11 cellular contexts compared by ENCODE assay signal in genomic region chr1:153526132-153526543, GRCh38. TPM values are rescaled to one million over a fixed set of nuclear protein-coding genes. Genes with fewer than 3 reads are reported as not detected.
DNase-seq lines count a peak whose midpoint lies in the region; ATAC-seq and TF ChIP-seq lines count a peak whose summit lies in the region.
"Had no signal": no experiment of that assay in that cellular context is flagged by ENCODE, and none has a peak within 500 bp of the region (broad histone marks: within the 10 kb centered on the region; RNA-seq: fewer than 3 reads in every experiment).

No MANE protein-coding gene starts in this region.

- no peak overlapping the region for H3K4me3 Mint-ChIP-seq in glutamatergic neuron (ENCODE audit: unreplicated experiment)
- H3K4me3 Mint-ChIP-seq: naive thymus-derived CD8-positive, alpha-beta T cell had no signal

- H3K36me3 Mint-ChIP-seq in glutamatergic neuron (ENCODE audit: unreplicated experiment), result no peaks in the 10 kb centered on the region
- H3K36me3 Mint-ChIP-seq: naive thymus-derived CD8-positive, alpha-beta T cell had no signal

- peaks cover 7% of the 10 kb centered on the region for H3K27me3 Mint-ChIP-seq in glutamatergic neuron (ENCODE audit: unreplicated experiment)
- H3K27me3 Mint-ChIP-seq: naive thymus-derived CD8-positive, alpha-beta T cell had no signal

- peak overlapping the region; percentile 54 for H3K27ac Mint-ChIP-seq in glutamatergic neuron (ENCODE audit: unreplicated experiment)

- peak; percentile 17 for DNase-seq in activated effector memory CD4-positive, alpha-beta T cell treated with anti-CD3 and anti-CD28 coated beads, Interleukin-2, amount 50 U/mL, for 16 hours
- no peak for DNase-seq in activated effector memory CD4-positive, alpha-beta T cell treated with Interleukin-2 at 50 U/mL for 16 hours
- DNase-seq in glutamatergic neuron (no peak), ureter (ENCODE audit: low spot score) (peak; percentile 75), GF-D8 (lab: John Stamatoyannopoulos, UW) (no peak)
- DNase-seq: EL; Karpas-422; naive thymus-derived CD8-positive, alpha-beta T cell had no signal

- no peaks in the 10 kb centered on the region for H3K9me3 Mint-ChIP-seq in glutamatergic neuron (ENCODE audit: unreplicated experiment)
- H3K9me3 Mint-ChIP-seq: naive thymus-derived CD8-positive, alpha-beta T cell had no signal

- peaks cover 18% of the 10 kb centered on the region for H3K4me1 Mint-ChIP-seq in glutamatergic neuron (ENCODE audit: low read depth, unreplicated experiment)

- ATAC-seq in SK-N-SH treated with all-trans-retinoic acid at 6 μM for 48 hours (peak; percentile 57), HG03521 (IDR thresholded peaks at IDR 0.05; ENCODE audit: unreplicated experiment) (no peak), HG03097 (IDR thresholded peaks at IDR 0.05; ENCODE audit: low FRiP score, unreplicated experiment) (no peak)
- ATAC-seq: naive thymus-derived CD8-positive, alpha-beta T cell had no signal

- TF ChIP-seq CTCF in glutamatergic neuron (IDR thresholded peaks at IDR 0.05; ENCODE audit: partially characterized antibody, unreplicated experiment), result no peak

TF ChIP-seq in SK-N-SH treated with all-trans-retinoic acid at 6 μM for 48 hours, 23 proteins besides CTCF, POLR2A, EP300 and RAD21:
- TF ChIP-seq CREB5 (CRISPR knock-in tag; IDR thresholded peaks at IDR 0.05; ENCODE audit: low read depth), result no peak
- no peak for TF ChIP-seq ARNTL (CRISPR knock-in tag; IDR thresholded peaks at IDR 0.05; ENCODE audit: borderline replicate concordance, low read depth)
- TF ChIP-seq PATZ1 (CRISPR knock-in tag; IDR thresholded peaks at IDR 0.05; ENCODE audit: borderline replicate concordance), result no peak
- no peak for TF ChIP-seq ZC3H10 (CRISPR knock-in tag; IDR thresholded peaks at IDR 0.05)

RNA-seq across cellular contexts. Expression of gene S100A6, which starts 9.7 kb away (rescaled TPM):
- total RNA-seq in glutamatergic neuron (ENCODE audit: unreplicated experiment) (41.9 TPM), ureter (1,381 TPM)

RNA-seq across cellular contexts. Expression of gene S100A5, which starts 14.6 kb away (rescaled TPM):
- total RNA-seq in glutamatergic neuron (ENCODE audit: unreplicated experiment) (not detected), ureter (0.86 TPM)

RNA-seq across cellular contexts. Expression of gene S100A4, which starts 19.5 kb away (rescaled TPM):
- total RNA-seq in glutamatergic neuron (ENCODE audit: unreplicated experiment), result 4.7 TPM
- 120 TPM for total RNA-seq in ureter

RNA-seq across cellular contexts. Expression of gene S100A3, which starts 22.9 kb away (rescaled TPM):
- total RNA-seq in glutamatergic neuron (ENCODE audit: unreplicated experiment) (not detected), ureter (6.5 TPM)
- total RNA-seq: naive thymus-derived CD8-positive, alpha-beta T cell had no signal

RNA-seq across cellular contexts. Expression of gene S100A2, which starts 39.5 kb away (rescaled TPM):
- total RNA-seq in glutamatergic neuron (ENCODE audit: unreplicated experiment), result 1.1 TPM
- 317 TPM for total RNA-seq in ureter
- total RNA-seq: naive thymus-derived CD8-positive, alpha-beta T cell had no signal

Comparison
In these comparisons a context has a peak if more than half of its experiments do, and no peak if none do; other contexts are left out.
1. DNase-seq: peak in activated effector memory CD4-positive, alpha-beta T cell treated with anti-CD3 and anti-CD28 coated beads, Interleukin-2, amount 50 U/mL, for 16 hours (single experiment) and ureter (single experiment); none in activated effector memory CD4-positive, alpha-beta T cell treated with Interleukin-2 at 50 U/mL for 16 hours (single experiment), glutamatergic neuron (single experiment) and GF-D8 (single experiment).
2. RNA of gene S100A6, which starts 9.7 kb away (total RNA-seq): 1,381 TPM in ureter (single experiment); 41.9 TPM in glutamatergic neuron (single experiment); every median in the first group is over 10 times any median in the second.
3. RNA of gene S100A4, which starts 19.5 kb away (total RNA-seq): 120 TPM in ureter (single experiment); 4.7 TPM in glutamatergic neuron (single experiment); every median in the first group is over 10 times any median in the second.